ENCODE assay signal across 1 cellular context in genomic region chr21:45128613-45129226, GRCh38.
A peak's percentile ranks its signal among the peaks of the same experiment; 100 is the strongest.
TF ChIP-seq lines count a peak whose summit lies in the region.

No MANE protein-coding gene starts in this region.

TF ChIP-seq in GM12878, 131 proteins besides CTCF, POLR2A, EP300 and RAD21 (continued from another document):
- TF ChIP-seq, protein P1, sequence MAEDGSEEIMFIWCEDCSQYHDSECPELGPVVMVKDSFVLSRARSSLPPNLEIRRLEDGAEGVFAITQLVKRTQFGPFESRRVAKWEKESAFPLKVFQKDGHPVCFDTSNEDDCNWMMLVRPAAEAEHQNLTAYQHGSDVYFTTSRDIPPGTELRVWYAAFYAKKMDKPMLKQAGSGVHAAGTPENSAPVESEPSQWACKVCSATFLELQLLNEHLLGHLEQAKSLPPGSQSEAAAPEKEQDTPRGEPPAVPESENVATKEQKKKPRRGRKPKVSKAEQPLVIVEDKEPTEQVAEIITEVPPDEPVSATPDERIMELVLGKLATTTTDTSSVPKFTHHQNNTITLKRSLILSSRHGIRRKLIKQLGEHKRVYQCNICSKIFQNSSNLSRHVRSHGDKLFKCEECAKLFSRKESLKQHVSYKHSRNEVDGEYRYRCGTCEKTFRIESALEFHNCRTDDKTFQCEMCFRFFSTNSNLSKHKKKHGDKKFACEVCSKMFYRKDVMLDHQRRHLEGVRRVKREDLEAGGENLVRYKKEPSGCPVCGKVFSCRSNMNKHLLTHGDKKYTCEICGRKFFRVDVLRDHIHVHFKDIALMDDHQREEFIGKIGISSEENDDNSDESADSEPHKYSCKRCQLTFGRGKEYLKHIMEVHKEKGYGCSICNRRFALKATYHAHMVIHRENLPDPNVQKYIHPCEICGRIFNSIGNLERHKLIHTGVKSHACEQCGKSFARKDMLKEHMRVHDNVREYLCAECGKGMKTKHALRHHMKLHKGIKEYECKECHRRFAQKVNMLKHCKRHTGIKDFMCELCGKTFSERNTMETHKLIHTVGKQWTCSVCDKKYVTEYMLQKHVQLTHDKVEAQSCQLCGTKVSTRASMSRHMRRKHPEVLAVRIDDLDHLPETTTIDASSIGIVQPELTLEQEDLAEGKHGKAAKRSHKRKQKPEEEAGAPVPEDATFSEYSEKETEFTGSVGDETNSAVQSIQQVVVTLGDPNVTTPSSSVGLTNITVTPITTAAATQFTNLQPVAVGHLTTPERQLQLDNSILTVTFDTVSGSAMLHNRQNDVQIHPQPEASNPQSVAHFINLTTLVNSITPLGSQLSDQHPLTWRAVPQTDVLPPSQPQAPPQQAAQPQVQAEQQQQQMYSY (CRISPR knock-in tag; IDR thresholded peaks at IDR 0.05), result no peak
- TF ChIP-seq YY1 (IDR thresholded peaks at IDR 0.05; ENCODE audit: low read depth, low read length), result peak; percentile 57; the same call in 1 of the 2 replicates
- TF ChIP-seq SRF (IDR thresholded peaks at IDR 0.05; ENCODE audit: low read depth in 2 of 2, low read length in 2 of 2), result no peak
- no peak for TF ChIP-seq HCFC1 (IDR thresholded peaks at IDR 0.05; ENCODE audit: low read length)
- 0 out of 2 replicates have a peak, but pooled peaks have one; percentile 39 for TF ChIP-seq E2F4 (IDR thresholded peaks at IDR 0.05; ENCODE audit: low read depth, low read length)
- peak; percentile 17 to 27; a peak in 1 of 4 replicates for TF ChIP-seq BHLHE40 (IDR thresholded peaks at IDR 0.05; ENCODE audit: borderline replicate concordance in 1 of 2, low read depth in 2 of 2, low read length in 1 of 2)
